Comparison of ENCODE assay signal across 26 cellular contexts in genomic region chr12:14833336-14833735, GRCh38. TPM values are rescaled to one million over a fixed set of nuclear protein-coding genes. Genes with fewer than 3 reads are reported as not detected.
"Had no signal": no experiment of that assay in that cellular context is flagged by ENCODE, and none has a peak within 500 bp of the region (broad histone marks: within the 10 kb centered on the region; RNA-seq: fewer than 3 reads in every experiment).

No MANE protein-coding gene starts in this region.

- FAIRE-seq: endothelial cell of umbilical vein, frontal cortex, pancreas had no signal

- H3K36me3 ChIP-seq: heart left ventricle, pancreas, tibial nerve, upper lobe of right lung, vagina had no signal

- H3K4me1 ChIP-seq: testis, vagina had no signal

- ATAC-seq: natural killer cell; sciatic nerve; stimulated activated naive B cell treated with anti-CD40 and anti-IgM and Interleukin-4, amounts not matched to agents 10 μg/mL and 1 μg/mL and 100 μg/mL, for 72 hours; stimulated activated naive CD8-positive, alpha-beta T cell treated with anti-CD3 and anti-CD28 coated beads, Interleukin-15, amount 100 ng/mL, for 72 hours; upper lobe of right lung had no signal

- H3K4me3 ChIP-seq: coronary artery, heart left ventricle, pancreas, testis, tibial nerve, upper lobe of right lung, vagina had no signal

- DNase-seq: effector CD4-positive, alpha-beta T cell; endodermal cell; heart left ventricle; hypothalamus; islet precursor cell; left ventricle myocardium superior; natural killer cell; nucleus accumbens; pancreas; stimulated activated CD4-positive, alpha-beta T cell treated with anti-CD3 and anti-CD28 coated beads, Interleukin-2, amount 100 ng/mL, for 24 hours; stimulated activated CD4-positive, alpha-beta T cell treated with anti-CD3 and anti-CD28 coated beads, Interleukin-4, amount 100 ng/mL, for 4 hours; stimulated activated naive B cell treated with anti-CD40 and anti-IgM and Interleukin-4, amounts not matched to agents 10 μg/mL and 1 μg/mL and 100 μg/mL, for 72 hours; stimulated activated naive CD8-positive, alpha-beta T cell treated with anti-CD3 and anti-CD28 coated beads, Interleukin-15, amount 100 ng/mL, for 72 hours; testis; upper lobe of right lung had no signal

- H3K27me3 ChIP-seq: heart left ventricle, pancreas, testis, tibial nerve, upper lobe of right lung, vagina had no signal

- H3K9me3 ChIP-seq: heart left ventricle, pancreas, testis, tibial nerve, upper lobe of right lung, vagina had no signal

- H3K27ac ChIP-seq: coronary artery, pancreas, testis, upper lobe of right lung, vagina had no signal

RNA-seq across cellular contexts. Expression of gene ART4, which starts 10.0 kb away (rescaled TPM):
- total RNA-seq: endodermal cell, frontal cortex, myocyte, natural killer cell, neural crest cell, skeletal muscle tissue had no signal

RNA-seq across cellular contexts. Expression of gene SMCO3, which starts 19.4 kb away (rescaled TPM):
- total RNA-seq: endodermal cell, mesenteric fat pad, myocyte, natural killer cell, neural crest cell, progenitor cell of endocrine pancreas, vagina had no signal

RNA-seq across cellular contexts. Expression of gene MGP, which starts 52.3 kb away (rescaled TPM):
- total RNA-seq: endodermal cell, myocyte, neural crest cell, progenitor cell of endocrine pancreas had no signal
